ENCODE assay signal across 34 cellular contexts in genomic region chr15:83853232-83853631, GRCh38.
"Had no signal": no experiment of that assay in that cellular context is flagged by ENCODE, and none has a peak within 500 bp of the region (broad histone marks: within the 10 kb centered on the region; RNA-seq: fewer than 3 reads in every experiment).

No MANE protein-coding gene starts in this region.

- H3K27ac Mint-ChIP-seq: activated B cell treated with CpG ODN at 0.5 μM for 24 hours; activated CD4-positive, alpha-beta memory T cell treated with anti-CD3 and anti-CD28 coated beads for 36 hours; activated CD4-positive, alpha-beta T cell treated with anti-CD3 and anti-CD28 coated beads, Interleukin-2, amount 10 ng/mL, durations not matched to agents 24 days and 14 days; activated CD8-positive, alpha-beta T cell treated with anti-CD3 and anti-CD28 coated beads for 36 hours; activated naive CD4-positive, alpha-beta T cell treated with anti-CD3 and anti-CD28 coated beads for 36 hours; activated naive CD4-positive, alpha-beta T cell treated with anti-CD3 and anti-CD28 coated beads, Interleukin-2, amount 50 U/mL, for 72 hours; activated naive CD8-positive, alpha-beta T cell treated with anti-CD3 and anti-CD28 coated beads for 36 hours; activated T-cell treated with anti-CD3 and anti-CD28 coated beads, Interleukin-2, amount 50 U/mL, for 72 hours; activated T-helper 1 cell treated with anti-CD3 and anti-CD28 coated beads, Interleukin-12 subunit alpha, Interleukin-12 subunit beta, Interleukin-2, Interleukin-4 antibody, amounts not matched to agents 30 ng/mL and 10 ng/mL and 1 ng/mL, durations not matched to agents 14 hours and 24 hours and 36 hours; activated T-helper 17 cell treated with anti-CD3 and anti-CD28 coated beads, Interleukin-2, amount 50 U/mL, for 72 hours; T-helper 1 cell treated with Interleukin-12 subunit alpha and Interleukin-12 subunit beta and Interleukin-4 antibody, amounts not matched to agents 30 μg/mL and 1 μg/mL, for 36 hours; T-helper 2 cell treated with Interferon-gamma antibody and Interleukin-4, amounts not matched to agents 5 μg/mL and 100 μg/mL, for 36 hours had no signal

- DNase-seq: activated B cell treated with CpG ODN at 0.5 μM for 24 hours; activated CD4-positive, alpha-beta memory T cell treated with anti-CD3 and anti-CD28 coated beads for 36 hours; activated CD4-positive, alpha-beta T cell treated with anti-CD3 and anti-CD28 coated beads for 4 hours; activated CD4-positive, alpha-beta T cell treated with anti-CD3 and anti-CD28 coated beads, Interleukin-2, amount 10 ng/mL, durations not matched to agents 24 days and 14 days; activated CD4-positive, alpha-beta T cell treated with anti-CD3 and anti-CD28 coated beads, Interleukin-2, amount 50 U/mL, for 1 hour; activated CD4-positive, alpha-beta T cell treated with anti-CD3 and anti-CD28 coated beads, Interleukin-2, amount 50 U/mL, for 4 hours; activated CD4-positive, CD25-positive, alpha-beta regulatory T cell treated with anti-CD3 and anti-CD28 coated beads, Interleukin-2, amount 50 U/mL, for 72 hours; activated CD8-positive, alpha-beta memory T cell treated with anti-CD3 and anti-CD28 coated beads, Interleukin-2, amount 50 U/mL, for 4 hours; activated CD8-positive, alpha-beta T cell treated with anti-CD3 and anti-CD28 coated beads for 36 hours; activated effector memory CD4-positive, alpha-beta T cell treated with anti-CD3 and anti-CD28 coated beads, Interleukin-2, amount 50 U/mL, for 16 hours; activated gamma-delta T cell treated with Interleukin-2 at 50 U/mL for 16 hours; activated naive CD4-positive, alpha-beta T cell; activated naive CD4-positive, alpha-beta T cell treated with anti-CD3 and anti-CD28 coated beads for 36 hours; activated naive CD4-positive, alpha-beta T cell treated with anti-CD3 and anti-CD28 coated beads, Interleukin-2, amount 50 U/mL, for 16 hours; activated naive CD8-positive, alpha-beta T cell treated with anti-CD3 and anti-CD28 coated beads for 36 hours; activated T-cell treated with anti-CD3 and anti-CD28 coated beads for 4 hours; activated T-cell treated with anti-CD3 and anti-CD28 coated beads, Interleukin-2, amount 50 U/mL, for 1 hour; activated T-cell treated with anti-CD3 and anti-CD28 coated beads, Interleukin-2, amount 50 U/mL, for 4 hours; activated T-cell treated with anti-CD3 and anti-CD28 coated beads, Interleukin-2, amount 50 U/mL, for 72 hours; adrenal gland; amniotic stem cell; aorta; body of pancreas; brain microvascular endothelial cell; central memory CD4-positive, alpha-beta T cell; T-helper 2 cell; T-helper 9 cell had no signal

- H3K27me3 ChIP-seq: adrenal gland, body of pancreas, brain microvascular endothelial cell, breast epithelium had no signal

- H3K9me3 Mint-ChIP-seq: activated CD4-positive, alpha-beta memory T cell treated with anti-CD3 and anti-CD28 coated beads for 36 hours; activated CD4-positive, alpha-beta T cell treated with anti-CD3 and anti-CD28 coated beads, Interleukin-2, amount 10 ng/mL, durations not matched to agents 24 days and 14 days; activated CD8-positive, alpha-beta T cell treated with anti-CD3 and anti-CD28 coated beads for 36 hours; activated naive CD4-positive, alpha-beta T cell treated with anti-CD3 and anti-CD28 coated beads for 36 hours; activated naive CD4-positive, alpha-beta T cell treated with anti-CD3 and anti-CD28 coated beads, Interleukin-2, amount 50 U/mL, for 72 hours; activated naive CD8-positive, alpha-beta T cell treated with anti-CD3 and anti-CD28 coated beads for 36 hours; activated T-cell treated with anti-CD3 and anti-CD28 coated beads, Interleukin-2, amount 50 U/mL, for 4 hours; activated T-cell treated with anti-CD3 and anti-CD28 coated beads, Interleukin-2, amount 50 U/mL, for 72 hours; activated T-helper 1 cell treated with anti-CD3 and anti-CD28 coated beads, Interleukin-12 subunit alpha, Interleukin-12 subunit beta, Interleukin-2, Interleukin-4 antibody, amounts not matched to agents 30 ng/mL and 10 ng/mL and 1 ng/mL, durations not matched to agents 14 hours and 24 hours and 36 hours; activated T-helper 17 cell treated with anti-CD3 and anti-CD28 coated beads, Interleukin-2, amount 50 U/mL, for 72 hours; T-helper 1 cell treated with Interleukin-12 subunit alpha and Interleukin-12 subunit beta and Interleukin-4 antibody, amounts not matched to agents 30 μg/mL and 1 μg/mL, for 36 hours; T-helper 2 cell treated with Interferon-gamma antibody and Interleukin-4, amounts not matched to agents 5 μg/mL and 100 μg/mL, for 36 hours had no signal

- H3K4me3 ChIP-seq: adrenal gland, body of pancreas, breast epithelium had no signal

- H3K4me1 Mint-ChIP-seq: activated B cell treated with CpG ODN at 0.5 μM for 24 hours; activated CD4-positive, alpha-beta T cell treated with anti-CD3 and anti-CD28 coated beads, Interleukin-2, amount 10 ng/mL, durations not matched to agents 24 days and 14 days; activated naive CD8-positive, alpha-beta T cell treated with anti-CD3 and anti-CD28 coated beads for 36 hours; activated T-helper 17 cell treated with anti-CD3 and anti-CD28 coated beads, Interleukin-2, amount 50 U/mL, for 72 hours had no signal

- H3K4me1 ChIP-seq: breast epithelium had no signal

- H3K36me3 ChIP-seq: adrenal gland, brain microvascular endothelial cell, breast epithelium had no signal

- H3K4me3 Mint-ChIP-seq: activated B cell treated with CpG ODN at 0.5 μM for 24 hours; activated CD4-positive, alpha-beta memory T cell treated with anti-CD3 and anti-CD28 coated beads for 36 hours; activated CD4-positive, alpha-beta T cell treated with anti-CD3 and anti-CD28 coated beads, Interleukin-2, amount 10 ng/mL, durations not matched to agents 24 days and 14 days; activated CD8-positive, alpha-beta T cell treated with anti-CD3 and anti-CD28 coated beads for 36 hours; activated naive CD4-positive, alpha-beta T cell treated with anti-CD3 and anti-CD28 coated beads for 36 hours; activated naive CD8-positive, alpha-beta T cell treated with anti-CD3 and anti-CD28 coated beads for 36 hours; activated T-cell treated with anti-CD3 and anti-CD28 coated beads, Interleukin-2, amount 50 U/mL, for 4 hours; activated T-cell treated with anti-CD3 and anti-CD28 coated beads, Interleukin-2, amount 50 U/mL, for 72 hours; activated T-helper 1 cell treated with anti-CD3 and anti-CD28 coated beads, Interleukin-12 subunit alpha, Interleukin-12 subunit beta, Interleukin-2, Interleukin-4 antibody, amounts not matched to agents 30 ng/mL and 10 ng/mL and 1 ng/mL, durations not matched to agents 14 hours and 24 hours and 36 hours; activated T-helper 17 cell treated with anti-CD3 and anti-CD28 coated beads, Interleukin-2, amount 50 U/mL, for 72 hours; T-helper 1 cell treated with Interleukin-12 subunit alpha and Interleukin-12 subunit beta and Interleukin-4 antibody, amounts not matched to agents 30 μg/mL and 1 μg/mL, for 36 hours; T-helper 2 cell treated with Interferon-gamma antibody and Interleukin-4, amounts not matched to agents 5 μg/mL and 100 μg/mL, for 36 hours had no signal

- H3K27ac ChIP-seq: adrenal gland, body of pancreas, brain microvascular endothelial cell, breast epithelium, VCaP had no signal

- H3K36me3 Mint-ChIP-seq: activated CD4-positive, alpha-beta memory T cell treated with anti-CD3 and anti-CD28 coated beads for 36 hours; activated naive CD4-positive, alpha-beta T cell treated with anti-CD3 and anti-CD28 coated beads, Interleukin-2, amount 50 U/mL, for 72 hours; activated naive CD8-positive, alpha-beta T cell treated with anti-CD3 and anti-CD28 coated beads for 36 hours had no signal

- H3K9me3 ChIP-seq: adrenal gland, body of pancreas, breast epithelium had no signal

- ATAC-seq: activated CD8-positive, alpha-beta T cell treated with anti-CD3 and anti-CD28 coated beads for 36 hours; activated naive CD4-positive, alpha-beta T cell treated with anti-CD3 and anti-CD28 coated beads, Interleukin-2, amount 50 U/mL, for 72 hours; activated T-cell treated with anti-CD3 and anti-CD28 coated beads, Interleukin-2, amount 50 U/mL, for 4 hours; activated T-cell treated with anti-CD3 and anti-CD28 coated beads, Interleukin-2, amount 50 U/mL, for 72 hours; activated T-helper 17 cell treated with anti-CD3 and anti-CD28 coated beads, Interleukin-2, amount 50 U/mL, for 72 hours; body of pancreas had no signal
